In genomic region chr6:15522026-15522425, GRCh38 we compare ENCODE assay signal across 11 cellular contexts.
DNase-seq lines count a peak whose midpoint lies in the region; TF ChIP-seq lines count a peak whose summit lies in the region.
"Had no signal": no experiment of that assay in that cellular context is flagged by ENCODE, and none has a peak within 500 bp of the region (broad histone marks: within the 10 kb centered on the region; RNA-seq: fewer than 3 reads in every experiment).

No MANE protein-coding gene starts in this region.

- no peak overlapping the region for H2BK120ac ChIP-seq in mesenchymal stem cell (ENCODE audit: low read depth, low read length)

- peaks cover 7% of the 10 kb centered on the region for H3K4me1 Mint-ChIP-seq in activated naive CD4-positive, alpha-beta T cell treated with anti-CD3 and anti-CD28 coated beads for 36 hours (ENCODE audit: low read depth)
- peaks cover 12% of the 10 kb centered on the region for H3K4me1 Mint-ChIP-seq in activated T-helper 2 cell treated with anti-CD3 and anti-CD28 coated beads, Interferon-gamma antibody, Interleukin-2, Interleukin-4, amounts not matched to agents 10 μg/mL and 5 μg/mL and 100 μg/mL, durations not matched to agents 14 hours and 24 hours and 36 hours (ENCODE audit: low read depth)
- H3K4me1 Mint-ChIP-seq in HFFc6 (ENCODE audit: low read depth) = no peaks in the 10 kb centered on the region

- H3K4me3 ChIP-seq in mesenchymal stem cell (ENCODE audit: insufficient read depth in 1 of 2, low read depth in 1 of 2, low read length in 2 of 2) = no peak overlapping the region
- H3K4me3 ChIP-seq in testis = no peak overlapping the region

- H3K36me3 Mint-ChIP-seq in activated naive CD4-positive, alpha-beta T cell treated with anti-CD3 and anti-CD28 coated beads for 36 hours (ENCODE audit: low read depth) = peaks cover 55% of the 10 kb centered on the region
- H3K36me3 Mint-ChIP-seq in activated T-helper 2 cell treated with anti-CD3 and anti-CD28 coated beads, Interferon-gamma antibody, Interleukin-2, Interleukin-4, amounts not matched to agents 10 μg/mL and 5 μg/mL and 100 μg/mL, durations not matched to agents 14 hours and 24 hours and 36 hours (ENCODE audit: low read depth) = peaks cover 81% of the 10 kb centered on the region
- peaks cover 37% of the 10 kb centered on the region for H3K36me3 Mint-ChIP-seq in HFFc6 (ENCODE audit: low read depth)

- TF ChIP-seq CTCF in testis (IDR thresholded peaks at IDR 0.05) (no peak), HFFc6 (IDR thresholded peaks at IDR 0.05) (no peak)

- 97% methylated on average over 9 of the region's 9 CpGs for WGBS in mesenchymal stem cell
- 90 to 92% methylated on average over 7 to 9 of the region's 9 CpGs for WGBS in testis, 2 donors

- no peak for DNase-seq in activated naive CD4-positive, alpha-beta T cell treated with anti-CD3 and anti-CD28 coated beads for 36 hours
- DNase-seq in activated naive CD4-positive, alpha-beta T cell treated with anti-CD3 and anti-CD28 coated beads, Interleukin-2, amount 50 U/mL, for 16 hours = no peak
- DNase-seq in activated T-helper 2 cell treated with anti-CD3 and anti-CD28 coated beads, Interferon-gamma antibody, Interleukin-2, Interleukin-4, amounts not matched to agents 10 μg/mL and 5 μg/mL and 100 μg/mL, durations not matched to agents 14 hours and 24 hours and 36 hours (ENCODE audit: low spot score) = no peak
- no peak for DNase-seq in mesenchymal stem cell
- DNase-seq in testis = peak; percentile 7
- DNase-seq in stimulated activated CD4-positive, alpha-beta T cell treated with anti-CD3 and anti-CD28 coated beads, Interleukin-2, amount 100 ng/mL, for 24 hours = no peak
- DNase-seq in HFFc6 = no peak
- DNase-seq in NCI-H774 (lab: John Stamatoyannopoulos, UW) = no peak
- DNase-seq: mammary epithelial cell, NCI-H1417, occipital lobe had no signal

- no peak overlapping the region for H2AFZ ChIP-seq in mesenchymal stem cell (ENCODE audit: low read depth, low read length)

- no peak overlapping the region for H3K4ac ChIP-seq in mesenchymal stem cell (ENCODE audit: low read depth in 1 of 2, low read length in 2 of 2)

- no peak overlapping the region for H2BK12ac ChIP-seq in mesenchymal stem cell (ENCODE audit: low read length in 2 of 2)

- H3K9me3 ChIP-seq in mesenchymal stem cell (ENCODE audit: control insufficient read depth, low read length) = peaks cover 3% of the 10 kb centered on the region
- no peaks in the 10 kb centered on the region for H3K9me3 ChIP-seq in testis

- peak overlapping the region; percentile 81 for H2AK5ac ChIP-seq in mesenchymal stem cell (ENCODE audit: low read length, severe bottlenecking)

- H3K14ac ChIP-seq in mesenchymal stem cell (ENCODE audit: low read length in 2 of 2) = no peak overlapping the region

- CTCF ChIA-PET in activated naive CD4-positive, alpha-beta T cell treated with anti-CD3 and anti-CD28 coated beads for 36 hours (lab: Charles Lee) = interaction anchor here (0.5 kb wide), 1 partner anchor 1327 kb away, joined by 3 read pairs; no protein-coding TSS in a partner anchor

- peaks cover 25% of the 10 kb centered on the region for H3K4me1 ChIP-seq in mesenchymal stem cell (ENCODE audit: control insufficient read depth, insufficient read depth, low read depth, low read length)
- no peaks in the 10 kb centered on the region for H3K4me1 ChIP-seq in testis

- H3K27ac ChIP-seq in mesenchymal stem cell (ENCODE audit: low read length, poor library complexity, severe bottlenecking) = peak overlapping the region; percentile 80
- H3K27ac ChIP-seq in testis = peak overlapping the region in 1 of 2 donors; percentile 33

- peak overlapping the region; percentile 18 for H3K4me2 ChIP-seq in mesenchymal stem cell (ENCODE audit: low read length, poor library complexity, severe bottlenecking)

- peak overlapping the region; percentile 43 for H3K27ac Mint-ChIP-seq in activated naive CD4-positive, alpha-beta T cell treated with anti-CD3 and anti-CD28 coated beads for 36 hours
- peak overlapping the region; percentile 28 for H3K27ac Mint-ChIP-seq in activated T-helper 2 cell treated with anti-CD3 and anti-CD28 coated beads, Interferon-gamma antibody, Interleukin-2, Interleukin-4, amounts not matched to agents 10 μg/mL and 5 μg/mL and 100 μg/mL, durations not matched to agents 14 hours and 24 hours and 36 hours
- no peak overlapping the region for H3K27ac Mint-ChIP-seq in HFFc6

- H3K4me3 Mint-ChIP-seq in activated naive CD4-positive, alpha-beta T cell treated with anti-CD3 and anti-CD28 coated beads for 36 hours = no peak overlapping the region
- no peak overlapping the region for H3K4me3 Mint-ChIP-seq in activated T-helper 2 cell treated with anti-CD3 and anti-CD28 coated beads, Interferon-gamma antibody, Interleukin-2, Interleukin-4, amounts not matched to agents 10 μg/mL and 5 μg/mL and 100 μg/mL, durations not matched to agents 14 hours and 24 hours and 36 hours (ENCODE audit: low read depth)
- no peak overlapping the region for H3K4me3 Mint-ChIP-seq in HFFc6

- H3K27me3 ChIP-seq in mesenchymal stem cell (ENCODE audit: control insufficient read depth in 1 of 2, insufficient read depth in 1 of 2, low read length in 2 of 2) (no peaks in the 10 kb centered on the region), testis (no peaks in the 10 kb centered on the region)

- intact Hi-C loops in activated naive CD4-positive, alpha-beta T cell treated with anti-CD3 and anti-CD28 coated beads for 36 hours (cut with micrococcal nuclease) = loop anchor here (10.0 kb wide), 1 partner anchor 103 kb away; no protein-coding TSS in a partner anchor
- intact Hi-C loops in activated T-helper 2 cell treated with anti-CD3 and anti-CD28 coated beads, Interferon-gamma antibody, Interleukin-2, Interleukin-4, amounts not matched to agents 10 μg/mL and 5 μg/mL and 100 μg/mL, durations not matched to agents 14 hours and 24 hours and 36 hours (cut with micrococcal nuclease) = loop anchor here (5.0 to 10.0 kb wide), 2 partner anchors 100 to 683 kb away; no protein-coding TSS in a partner anchor
- intact Hi-C loops in testis (cut with DNase I; ENCODE audit: low total_unique reads) = no loop called here

- no peaks in the 10 kb centered on the region for H3K9me3 Mint-ChIP-seq in activated naive CD4-positive, alpha-beta T cell treated with anti-CD3 and anti-CD28 coated beads for 36 hours
- H3K9me3 Mint-ChIP-seq in activated T-helper 2 cell treated with anti-CD3 and anti-CD28 coated beads, Interferon-gamma antibody, Interleukin-2, Interleukin-4, amounts not matched to agents 10 μg/mL and 5 μg/mL and 100 μg/mL, durations not matched to agents 14 hours and 24 hours and 36 hours = no peaks in the 10 kb centered on the region
- H3K9me3 Mint-ChIP-seq in HFFc6 = no peaks in the 10 kb centered on the region

- H3K9ac ChIP-seq in mesenchymal stem cell (ENCODE audit: low read length) = no peak overlapping the region

- peaks cover 18% of the 10 kb centered on the region for H3K79me1 ChIP-seq in mesenchymal stem cell (replicated peaks; ENCODE audit: low read length, poor library complexity, severe bottlenecking)

- no peak overlapping the region for H4K8ac ChIP-seq in mesenchymal stem cell (ENCODE audit: low read length)

- H3K27me3 Mint-ChIP-seq in activated naive CD4-positive, alpha-beta T cell treated with anti-CD3 and anti-CD28 coated beads for 36 hours (ENCODE audit: low read depth) = no peaks in the 10 kb centered on the region
- H3K27me3 Mint-ChIP-seq in activated T-helper 2 cell treated with anti-CD3 and anti-CD28 coated beads, Interferon-gamma antibody, Interleukin-2, Interleukin-4, amounts not matched to agents 10 μg/mL and 5 μg/mL and 100 μg/mL, durations not matched to agents 14 hours and 24 hours and 36 hours (ENCODE audit: low read depth) = no peaks in the 10 kb centered on the region
- peaks cover 11% of the 10 kb centered on the region for H3K27me3 Mint-ChIP-seq in HFFc6 (ENCODE audit: insufficient read depth)

- no peak overlapping the region for H4K91ac ChIP-seq in mesenchymal stem cell (ENCODE audit: low read length)

- TF ChIP-seq POLR2A in testis (IDR thresholded peaks at IDR 0.05) = no peak

- no peak overlapping the region for H2BK15ac ChIP-seq in mesenchymal stem cell (ENCODE audit: low read depth, poor library complexity, severe bottlenecking)

- peaks cover 55 to 90% of the 10 kb centered on the region in 2 experiments for H3K36me3 ChIP-seq in mesenchymal stem cell (ENCODE audit: control insufficient read depth in 1 of 2, insufficient read depth in 2 of 2, low read depth in 1 of 2, low read length in 2 of 2)
- H3K36me3 ChIP-seq in testis (ENCODE audit: low read depth, missing control alignments) = no peaks in the 10 kb centered on the region

- no peak overlapping the region for H2BK5ac ChIP-seq in mesenchymal stem cell (ENCODE audit: low read depth, low read length, poor library complexity, severe bottlenecking)

- no peak overlapping the region for H3K18ac ChIP-seq in mesenchymal stem cell (ENCODE audit: low read depth in 1 of 2, low read length in 2 of 2)

- H3K23ac ChIP-seq in mesenchymal stem cell (ENCODE audit: low read length in 2 of 2) = no peak overlapping the region
